Comparison of ENCODE assay signal across 18 cellular contexts in genomic region chr17:32126325-32126724, GRCh38. TPM values are rescaled to one million over a fixed set of nuclear protein-coding genes. Genes with fewer than 3 reads are reported as not detected.
DNase-seq lines count a peak whose midpoint lies in the region; ATAC-seq, FAIRE-seq and TF ChIP-seq lines count a peak whose summit lies in the region.
"Had no signal": no experiment of that assay in that cellular context is flagged by ENCODE, and none has a peak within 500 bp of the region (broad histone marks: within the 10 kb centered on the region; RNA-seq: fewer than 3 reads in every experiment).

No MANE protein-coding gene starts in this region.

- no peak overlapping the region for H3K4me3 ChIP-seq in H1 (ENCODE audit: extremely low read depth in 1 of 4, insufficient read depth in 2 of 4, low read depth in 3 of 4, low read length in 4 of 4)
- H3K4me3 ChIP-seq in sigmoid colon, result no peak overlapping the region
- no peak overlapping the region for H3K4me3 ChIP-seq in trophoblast cell (ENCODE audit: low read depth, low read length)
- H3K4me3 ChIP-seq: MG63 had no signal

- H2AK5ac ChIP-seq in H1 (ENCODE audit: low read depth, low read length) (no peak overlapping the region), trophoblast cell (ENCODE audit: low read length) (no peak overlapping the region)

- peaks cover 17% of the 10 kb centered on the region for H3K36me3 Mint-ChIP-seq in T-helper 1 cell treated with Interleukin-12 subunit alpha and Interleukin-12 subunit beta and Interleukin-4 antibody, amounts not matched to agents 30 μg/mL and 1 μg/mL, for 36 hours (ENCODE audit: low read depth)

- H2BK5ac ChIP-seq in H1 (ENCODE audit: low read depth, low read length) (no peak overlapping the region), trophoblast cell (ENCODE audit: low read depth, low read length, poor library complexity) (no peak overlapping the region)

- H2BK15ac ChIP-seq in H1 (ENCODE audit: low read length), result 0 out of 2 replicates have a peak overlapping the region, but pooled peaks have one; percentile 25

- no peak overlapping the region for H4K12ac ChIP-seq in trophoblast cell (ENCODE audit: low read depth, low read length)

- H3K23ac ChIP-seq in H1 (ENCODE audit: insufficient read length) (no peak overlapping the region), trophoblast cell (ENCODE audit: low read length) (no peak overlapping the region)

- H4K5ac ChIP-seq in H1 (ENCODE audit: insufficient read length, low read depth, low read length), result no peak overlapping the region

- H3K4me2 ChIP-seq in H1 (ENCODE audit: insufficient read depth in 1 of 2, low read depth in 2 of 2, low read length in 2 of 2) (no peak overlapping the region), trophoblast cell (ENCODE audit: low read length) (no peak overlapping the region)

- peaks cover 0 to 5% (median under 1%) of the 10 kb centered on the region in 4 experiments; a peak in 3 of 7 replicates for H3K4me1 ChIP-seq in H1 (replicated peaks in 1 of 4; ENCODE audit: control insufficient read depth in 3 of 4, insufficient read depth in 4 of 4, low read length in 3 of 4)
- H3K4me1 ChIP-seq in sigmoid colon, result peaks cover 0 to 20% (median 12%) of the 10 kb centered on the region in 4 donors
- no peaks in the 10 kb centered on the region for H3K4me1 ChIP-seq in trophoblast cell (ENCODE audit: control insufficient read depth in 1 of 2, insufficient read depth in 2 of 2, low read length in 2 of 2)
- H3K4me1 ChIP-seq: testis had no signal

- H3K9ac ChIP-seq in H1 (replicated peaks in 1 of 4; ENCODE audit: extremely low read depth in 1 of 4, low read depth in 3 of 4, low read length in 3 of 4) (no peak overlapping the region), trophoblast cell (ENCODE audit: low read length) (no peak overlapping the region)

- TF ChIP-seq POLR2A in H1 (IDR thresholded peaks at IDR 0.05; ENCODE audit: control extremely low read depth in 1 of 2, low read depth in 2 of 2, low read length in 2 of 2) (no peak), sigmoid colon (IDR thresholded peaks at IDR 0.05) (no peak)

- H4K8ac ChIP-seq in H1 (ENCODE audit: extremely low read depth, insufficient read depth, low read length) (no peak overlapping the region), trophoblast cell (ENCODE audit: low read depth, low read length) (no peak overlapping the region)

- TF ChIP-seq CTCF in RWPE1 (conservative IDR thresholded peaks at IDR 0.05; ENCODE audit: low read depth) (no peak), H1 (IDR thresholded peaks at IDR 0.05; ENCODE audit: control extremely low read depth in 1 of 3, insufficient read depth in 1 of 3, low read depth in 1 of 3, low read length in 3 of 3) (no peak), sigmoid colon (IDR thresholded peaks at IDR 0.05) (no peak)

- H3K56ac ChIP-seq in H1 (replicated peaks; ENCODE audit: insufficient read length, low read depth, low read length), result no peak overlapping the region

- peak overlapping the region; percentile 75; the same call in 1 of the 2 replicates for H2BK20ac ChIP-seq in H1 (ENCODE audit: low read length)

- 87% methylated on average over 4 of the region's 4 CpGs; no CpG with 5 or more reads in 1 of the 2 experiments for WGBS in H1 (ENCODE audit: extremely low coverage in 1 of 2, insufficient coverage in 1 of 2, insufficient read length in 1 of 2, insufficient replicate concordance in 2 of 2, low coverage in 1 of 2, low lambda C conversion rate in 2 of 2, missing lambda C conversion rate in 1 of 2), 2 experiments
- 67 to 84% methylated on average over 4 of the region's 4 CpGs for WGBS in sigmoid colon, 2 donors
- WGBS in trophoblast cell (ENCODE audit: extremely low coverage, insufficient coverage, insufficient read length), result no CpG with 5 or more reads among the region's 4 CpGs

- H3K79me2 ChIP-seq in H1 (ENCODE audit: control insufficient read depth in 1 of 2, insufficient read depth in 2 of 2, low read length in 2 of 2) (no peaks in the 10 kb centered on the region), trophoblast cell (ENCODE audit: control insufficient read depth, insufficient read depth, low read length, poor library complexity) (peaks cover 2% of the 10 kb centered on the region)

- H3K27ac ChIP-seq in RWPE1 (peak overlapping the region; percentile 94; the same call in 1 of the 2 replicates), H1 (ENCODE audit: low read depth, low read length) (no peak overlapping the region), sigmoid colon (peak overlapping the region; percentile 82 to 92 (median 86)), trophoblast cell (ENCODE audit: low read depth, low read length) (no peak overlapping the region)
- H3K27ac ChIP-seq: 22Rv1 had no signal

- H4K20me1 ChIP-seq in H1 (replicated peaks in 1 of 2; ENCODE audit: control insufficient read depth in 1 of 2, insufficient read depth in 2 of 2, low read length in 2 of 2), result no peaks in the 10 kb centered on the region

- no peaks in the 10 kb centered on the region for H3K9me3 ChIP-seq in H1 (ENCODE audit: insufficient read depth in 2 of 2, low read depth in 1 of 2, low read length in 1 of 2)
- no peaks in the 10 kb centered on the region for H3K9me3 ChIP-seq in sigmoid colon
- no peaks in the 10 kb centered on the region for H3K9me3 ChIP-seq in trophoblast cell (ENCODE audit: insufficient read depth, low read depth, low read length)
- H3K9me3 ChIP-seq: MG63, pancreas, testis had no signal

- H3K27me3 Mint-ChIP-seq in T-helper 1 cell treated with Interleukin-12 subunit alpha and Interleukin-12 subunit beta and Interleukin-4 antibody, amounts not matched to agents 30 μg/mL and 1 μg/mL, for 36 hours (ENCODE audit: low read depth), result no peaks in the 10 kb centered on the region

- ATAC-seq in HG03196 (IDR thresholded peaks at IDR 0.05; ENCODE audit: unreplicated experiment), result no peak

- 0 out of 8 replicates have a peak, but pooled peaks cover 0 to 2% (median 0%) of the 10 kb centered on the region in 4 experiments for H3K36me3 ChIP-seq in H1 (ENCODE audit: control insufficient read depth in 2 of 4, insufficient read depth in 4 of 4, low read length in 3 of 4)
- H3K36me3 ChIP-seq in sigmoid colon, result no peaks in the 10 kb centered on the region
- no peaks in the 10 kb centered on the region for H3K36me3 ChIP-seq in trophoblast cell (ENCODE audit: control insufficient read depth in 1 of 2, insufficient read depth in 2 of 2, low read length in 2 of 2)
- H3K36me3 ChIP-seq: MG63, pancreas had no signal

- H3K4me3 Mint-ChIP-seq in T-helper 1 cell treated with Interleukin-12 subunit alpha and Interleukin-12 subunit beta and Interleukin-4 antibody, amounts not matched to agents 30 μg/mL and 1 μg/mL, for 36 hours, result no peak overlapping the region

- H2BK120ac ChIP-seq in H1 (replicated peaks; ENCODE audit: low read depth, low read length) (no peak overlapping the region), trophoblast cell (ENCODE audit: insufficient read depth, low read length, poor library complexity) (no peak overlapping the region)

- intact Hi-C loops in sigmoid colon (cut with DNase I), result loop anchor here (5.0 kb wide), 1 partner anchor 119 kb away; the partner anchor contains the start of gene LRRC37B

- H3K27me3 ChIP-seq in H1 (replicated peaks in 1 of 4; ENCODE audit: control insufficient read depth in 3 of 4, extremely low read depth in 1 of 4, insufficient read depth in 3 of 4, low read length in 3 of 4) (no peaks in the 10 kb centered on the region), sigmoid colon (no peaks in the 10 kb centered on the region), trophoblast cell (ENCODE audit: insufficient read depth, low read length) (no peaks in the 10 kb centered on the region)
- H3K27me3 ChIP-seq: MG63, pancreas, testis had no signal

- TF ChIP-seq RAD21 in H1 (IDR thresholded peaks at IDR 0.05 in 1 of 2, conservative IDR thresholded peaks at IDR 0.05 in 1 of 2; ENCODE audit: low read depth in 2 of 2, low read length in 2 of 2), result no peak

- H3K18ac ChIP-seq in H1 (ENCODE audit: extremely low read depth, low read length), result no peak overlapping the region
- H3K18ac ChIP-seq in trophoblast cell (ENCODE audit: low read length), result no peak overlapping the region

- H3K23me2 ChIP-seq in H1 (ENCODE audit: low read depth, low read length), result no peaks in the 10 kb centered on the region

- peak overlapping the region; percentile 97 for H3K27ac Mint-ChIP-seq in T-helper 1 cell treated with Interleukin-12 subunit alpha and Interleukin-12 subunit beta and Interleukin-4 antibody, amounts not matched to agents 30 μg/mL and 1 μg/mL, for 36 hours

- CTCF ChIA-PET in RWPE1 (lab: Yijun Ruan, JAX) (no interaction called here), H1 (lab: Charles Lee; ENCODE audit: partially characterized antibody) (interaction anchor here (1.1 to 2.9 kb wide), 8 partner anchors 9 to 118 kb away, joined by 3 to 14 read pairs (median 3); no protein-coding TSS in a partner anchor)

- H3K4ac ChIP-seq in H1 (replicated peaks; ENCODE audit: insufficient read length, low read depth, low read length) (no peak overlapping the region), trophoblast cell (ENCODE audit: low read depth, low read length) (no peak overlapping the region)

- H4K91ac ChIP-seq in H1 (replicated peaks; ENCODE audit: insufficient read length, low read length) (no peak overlapping the region), trophoblast cell (ENCODE audit: low read depth, low read length) (no peak overlapping the region)

- H2AFZ ChIP-seq in H1 (ENCODE audit: low read length), result no peak overlapping the region
- H2AFZ ChIP-seq in trophoblast cell (ENCODE audit: insufficient read depth, low read length, poor library complexity), result no peak overlapping the region

- no peaks in the 10 kb centered on the region for H3K9me3 Mint-ChIP-seq in T-helper 1 cell treated with Interleukin-12 subunit alpha and Interleukin-12 subunit beta and Interleukin-4 antibody, amounts not matched to agents 30 μg/mL and 1 μg/mL, for 36 hours

- POLR2A ChIA-PET in RWPE1 (lab: Yijun Ruan, JAX; ENCODE audit: low non-redundant PET), result no interaction called here
- POLR2A ChIA-PET in H1 (lab: Charles Lee; ENCODE audit: partially characterized antibody), result interaction anchor here (1.4 to 1.9 kb wide), 2 partner anchors 11 to 16 kb away, joined by 4 to 6 read pairs; partner anchors contain the start of gene RHOT1

- H2BK12ac ChIP-seq in H1 (ENCODE audit: low read depth, low read length) (no peak overlapping the region), trophoblast cell (ENCODE audit: low read length) (no peak overlapping the region)

- TF ChIP-seq EP300 in H1 (IDR thresholded peaks at IDR 0.05; ENCODE audit: borderline replicate concordance in 1 of 2, low read depth in 2 of 2, low read length in 2 of 2) (no peak), sigmoid colon (IDR thresholded peaks at IDR 0.05) (no peak)

- H3K4me1 Mint-ChIP-seq in T-helper 1 cell treated with Interleukin-12 subunit alpha and Interleukin-12 subunit beta and Interleukin-4 antibody, amounts not matched to agents 30 μg/mL and 1 μg/mL, for 36 hours (ENCODE audit: low read depth), result peaks cover 27% of the 10 kb centered on the region

- no peak for FAIRE-seq in H1 (lab: Jason Lieb, UNC)
- FAIRE-seq: bronchial epithelial cell, pancreas had no signal

- H3K14ac ChIP-seq in H1 (ENCODE audit: insufficient read length) (no peak overlapping the region), trophoblast cell (ENCODE audit: low read length) (no peak overlapping the region)

- DNase-seq in T-helper 1 cell (no peak), RWPE1 (ENCODE audit: low spot score) (no peak), H1 (ENCODE audit: low read depth in 1 of 2, low spot score in 2 of 2) (no peak), sigmoid colon (no peak), trophoblast cell (no peak), NCI-H526 treated with DMSO at 0.1 percent for 48 hours (lab: John Stamatoyannopoulos, UW) (no peak)
- DNase-seq: activated CD4-positive, alpha-beta T cell treated with anti-CD3 and anti-CD28 coated beads for 1 hour; activated effector memory CD4-positive, alpha-beta T cell treated with Interleukin-2 at 50 U/mL for 16 hours; MG63; NCI-H2029 treated with DMSO at 0.1 percent for 48 hours; NCI-H526; pancreas; PC-9; testis had no signal

- H3K79me1 ChIP-seq in H1 (ENCODE audit: low read depth, low read length) (no peaks in the 10 kb centered on the region), trophoblast cell (ENCODE audit: low read length) (peaks cover 3% of the 10 kb centered on the region)

RNA-seq across cellular contexts. Expression of gene RHOT1, which starts 16.0 kb away (rescaled TPM):
- 30.6 and 34.2 TPM in 2 replicates for total RNA-seq in H1 (2021; fragmentation: NEBNext Ultra II Directional; extraction: Animal tissue kit (Norgen Biotek cat#: 25700))
- polyA plus RNA-seq in H1 (2011; rRNA removed) (18.4 and 38.2 TPM in 2 replicates), sigmoid colon (10 to 100 TPM; 17.0 to 33.6 (median 22.0) TPM)
- polyA plus RNA-seq in H1 (2011; cell fraction: cytosol; rRNA removed), result 45.7 TPM
- polyA plus RNA-seq in H1 (2011; cell fraction: nucleus; rRNA removed), result 13.9 TPM
- 15.7 to 35.2 TPM (median 19.5 TPM) in 4 replicates for polyA plus RNA-seq in H1 (2012, experiment 1 of 2)
- 3.7 TPM for polyA plus RNA-seq in H1 (2012, experiment 2 of 2)
- 27.4 TPM for polyA plus RNA-seq in H1 (2013, experiment 1 of 2)
- polyA plus RNA-seq in H1 (2013, experiment 2 of 2), result 28.2 TPM
- 44.4 and 59.6 TPM in 2 replicates for polyA minus RNA-seq in H1 (2011; rRNA and poly(A)+ RNA removed)
- 25.5 TPM for polyA minus RNA-seq in H1 (2011; cell fraction: cytosol; rRNA and poly(A)+ RNA removed)
- 58.2 TPM for polyA minus RNA-seq in H1 (2011; cell fraction: nucleus; rRNA and poly(A)+ RNA removed)
- total RNA-seq in sigmoid colon, result 10 to 100 TPM; 48.9 to 71.5 (median 58.0) TPM
- 16.1 and 16.6 TPM in 2 replicates for polyA plus RNA-seq in trophoblast cell (2013)

Comparison
In these comparisons a context has a peak if more than half of its experiments do, and no peak if none do; other contexts are left out.
1. H3K27ac ChIP-seq: peak in RWPE1 (single experiment) and sigmoid colon (4 of 4); none in H1 (single experiment) and trophoblast cell (single experiment).